Comparison of ENCODE assay signal across 26 cellular contexts in genomic region chr11:19912206-19913118, GRCh38.
DNase-seq lines count a peak whose midpoint lies in the region; ATAC-seq and TF ChIP-seq lines count a peak whose summit lies in the region.
"Had no signal": no experiment of that assay in that cellular context is flagged by ENCODE, and none has a peak within 500 bp of the region (broad histone marks: within the 10 kb centered on the region; RNA-seq: fewer than 3 reads in every experiment).

No MANE protein-coding gene starts in this region.

- peaks cover 33% of the 10 kb centered on the region for H3K4me1 Mint-ChIP-seq in brain
- no peaks in the 10 kb centered on the region for H3K4me1 Mint-ChIP-seq in activated naive CD8-positive, alpha-beta T cell treated with anti-CD3 and anti-CD28 coated beads for 36 hours
- H3K4me1 Mint-ChIP-seq: CD4-positive, CD25-positive, alpha-beta regulatory T cell; memory B cell; naive B cell had no signal

- no peak overlapping the region for H3K4me3 Mint-ChIP-seq in brain
- no peak overlapping the region for H3K4me3 Mint-ChIP-seq in activated naive CD8-positive, alpha-beta T cell treated with anti-CD3 and anti-CD28 coated beads for 36 hours
- H3K4me3 Mint-ChIP-seq: CD4-positive, CD25-positive, alpha-beta regulatory T cell; memory B cell; naive B cell; stimulated activated naive CD8-positive, alpha-beta T cell treated with anti-CD3 and anti-CD28 coated beads, Interleukin-15, Interleukin-2, amounts not matched to agents 100 ng/mL and 50 ng/mL, for 24 hours had no signal

- TF ChIP-seq CTCF in brain (conservative IDR thresholded peaks at IDR 0.05) = no peak
- no peak for TF ChIP-seq CTCF in left lung (IDR thresholded peaks at IDR 0.05)
- TF ChIP-seq CTCF in smooth muscle cell (IDR thresholded peaks at IDR 0.05; ENCODE audit: borderline replicate concordance, insufficient read depth, poor library complexity, severe bottlenecking) = no peak

- H3K9me3 ChIP-seq in left lung (no peaks in the 10 kb centered on the region), smooth muscle cell (replicated peaks; ENCODE audit: low read depth) (no peaks in the 10 kb centered on the region)
- H3K9me3 ChIP-seq: breast epithelium, esophagus squamous epithelium, ovary, thyroid gland had no signal

- 19% methylated on average over 7 of the region's 7 CpGs for WGBS in smooth muscle cell (ENCODE audit: low lambda C conversion rate)

- ATAC-seq in left lung = peak; percentile 44
- no peak for ATAC-seq in HG03378 (IDR thresholded peaks at IDR 0.05; ENCODE audit: unreplicated experiment)
- ATAC-seq: Panc1 had no signal

- peaks cover 44% of the 10 kb centered on the region for H3F3A ChIP-seq in smooth muscle cell (ENCODE audit: low read depth)

- H3K4me3 ChIP-seq in left lung (no peak overlapping the region), smooth muscle cell (peak overlapping the region; percentile 3)
- H3K4me3 ChIP-seq: breast epithelium, coronary artery, esophagus squamous epithelium, ovary, thyroid gland had no signal

- peaks cover 6% of the 10 kb centered on the region for H3K36me3 Mint-ChIP-seq in brain
- H3K36me3 Mint-ChIP-seq in activated naive CD8-positive, alpha-beta T cell treated with anti-CD3 and anti-CD28 coated beads for 36 hours = no peaks in the 10 kb centered on the region
- H3K36me3 Mint-ChIP-seq: CD4-positive, CD25-positive, alpha-beta regulatory T cell; memory B cell; naive B cell had no signal

- H3K36me3 ChIP-seq in left lung = no peaks in the 10 kb centered on the region
- no peaks in the 10 kb centered on the region for H3K36me3 ChIP-seq in smooth muscle cell (ENCODE audit: low read depth)
- H3K36me3 ChIP-seq: breast epithelium, ovary, thyroid gland had no signal

- intact Hi-C loops in left lung (cut with DNase I) = no loop called here

- no peak overlapping the region for H2AFZ ChIP-seq in smooth muscle cell (ENCODE audit: low read depth)

- no peaks in the 10 kb centered on the region for H3K79me2 ChIP-seq in smooth muscle cell (ENCODE audit: low read depth)

- H3K9me3 Mint-ChIP-seq in brain = no peaks in the 10 kb centered on the region
- no peaks in the 10 kb centered on the region for H3K9me3 Mint-ChIP-seq in activated naive CD8-positive, alpha-beta T cell treated with anti-CD3 and anti-CD28 coated beads for 36 hours
- H3K9me3 Mint-ChIP-seq: CD4-positive, CD25-positive, alpha-beta regulatory T cell; memory B cell; naive B cell; stimulated activated naive CD8-positive, alpha-beta T cell treated with anti-CD3 and anti-CD28 coated beads, Interleukin-15, Interleukin-2, amounts not matched to agents 100 ng/mL and 50 ng/mL, for 24 hours had no signal

- H3K4me1 ChIP-seq in left lung (peaks cover 0 to 9% of the 10 kb centered on the region in 2 donors), smooth muscle cell (ENCODE audit: low read depth) (peaks cover 28% of the 10 kb centered on the region)
- H3K4me1 ChIP-seq: breast epithelium had no signal

- H3K27ac ChIP-seq in left lung (no peak overlapping the region), smooth muscle cell (ENCODE audit: low read depth) (peak overlapping the region; percentile 34)
- H3K27ac ChIP-seq: HL-60 had no signal

- H4K20me1 ChIP-seq in smooth muscle cell (ENCODE audit: low read depth) = no peaks in the 10 kb centered on the region

- peaks cover 6% of the 10 kb centered on the region for H3K27me3 Mint-ChIP-seq in brain
- peaks cover 5% of the 10 kb centered on the region for H3K27me3 Mint-ChIP-seq in activated naive CD8-positive, alpha-beta T cell treated with anti-CD3 and anti-CD28 coated beads for 36 hours
- H3K27me3 Mint-ChIP-seq: CD4-positive, CD25-positive, alpha-beta regulatory T cell had no signal

- H3K4me2 ChIP-seq in smooth muscle cell = peak overlapping the region; percentile 59

- H3K27me3 ChIP-seq in left lung (no peaks in the 10 kb centered on the region), smooth muscle cell (ENCODE audit: low read depth) (no peaks in the 10 kb centered on the region)
- H3K27me3 ChIP-seq: breast epithelium, esophagus squamous epithelium, ovary, thyroid gland had no signal

- DNase-seq in HuH-7 (ENCODE audit: low spot score) (peak; percentile 17), left lung (no peak), smooth muscle cell (lab: John Stamatoyannopoulos, UW; ENCODE audit: unreplicated experiment) (no peak)
- DNase-seq in activated CD4-positive, alpha-beta T cell treated with anti-CD3 and anti-CD28 coated beads, Interleukin-2, amount 50 U/mL, for 48 hours = no peak
- no peak for DNase-seq in activated naive CD8-positive, alpha-beta T cell treated with anti-CD3 and anti-CD28 coated beads for 36 hours
- DNase-seq: activated naive CD4-positive, alpha-beta T cell treated with Interleukin-2 at 50 U/mL for 16 hours; activated T-cell treated with anti-CD3 and anti-CD28 coated beads, Interleukin-2, amount 50 U/mL, for 48 hours; amniotic stem cell; CD4-positive, CD25-positive, alpha-beta regulatory T cell; esophagus squamous epithelium; naive B cell; NCI-H1105 treated with DMSO at 0.1 percent for 48 hours; NCI-H2107; ovary; right cardiac atrium; SHP77 treated with DMSO at 0.1 percent for 48 hours; T-helper 1 cell; thyroid gland had no signal

- H3K9ac ChIP-seq in smooth muscle cell (ENCODE audit: low read depth) = no peak overlapping the region

- peak overlapping the region in 4 of 5 experiments; percentile 35 to 79 (median 66) for H3K27ac Mint-ChIP-seq in brain
- no peak overlapping the region for H3K27ac Mint-ChIP-seq in activated naive CD8-positive, alpha-beta T cell treated with anti-CD3 and anti-CD28 coated beads for 36 hours
- H3K27ac Mint-ChIP-seq: CD4-positive, CD25-positive, alpha-beta regulatory T cell; memory B cell; naive B cell; stimulated activated naive CD8-positive, alpha-beta T cell treated with anti-CD3 and anti-CD28 coated beads, Interleukin-15, Interleukin-2, amounts not matched to agents 100 ng/mL and 50 ng/mL, for 24 hours had no signal
